ENCODE assay signal across 17 cellular contexts in genomic region chr2:12769492-12770105, GRCh38. TPM values are rescaled to one million over a fixed set of nuclear protein-coding genes. Genes with fewer than 3 reads are reported as not detected.
DNase-seq lines count a peak whose midpoint lies in the region; ATAC-seq and TF ChIP-seq lines count a peak whose summit lies in the region.
"Had no signal": no experiment of that assay in that cellular context is flagged by ENCODE, and none has a peak within 500 bp of the region (broad histone marks: within the 10 kb centered on the region; RNA-seq: fewer than 3 reads in every experiment).

No MANE protein-coding gene starts in this region.

- no peaks in the 10 kb centered on the region for H3K36me3 Mint-ChIP-seq in CD4-positive, alpha-beta T cell (ENCODE audit: low read depth)
- H3K36me3 Mint-ChIP-seq: activated naive CD8-positive, alpha-beta T cell had no signal

- peaks cover 5% of the 10 kb centered on the region for H3K9me3 ChIP-seq in mammary epithelial cell (replicated peaks; ENCODE audit: insufficient read depth, low read length)
- H3K9me3 ChIP-seq in breast epithelium, result no peaks in the 10 kb centered on the region
- H3K9me3 ChIP-seq in body of pancreas, result no peaks in the 10 kb centered on the region
- no peaks in the 10 kb centered on the region for H3K9me3 ChIP-seq in right cardiac atrium (ENCODE audit: control insufficient read depth, low read length)
- no peaks in the 10 kb centered on the region for H3K9me3 ChIP-seq in upper lobe of right lung
- no peaks in the 10 kb centered on the region for H3K9me3 ChIP-seq in CD4-positive, alpha-beta T cell (ENCODE audit: control insufficient read depth, low read length)

- H3K36me3 ChIP-seq in mammary epithelial cell (ENCODE audit: insufficient read depth, low read length) (no peaks in the 10 kb centered on the region), breast epithelium (no peaks in the 10 kb centered on the region), body of pancreas (replicated peaks in 1 of 2; ENCODE audit: insufficient read depth in 1 of 2, low read depth in 2 of 2) (no peaks in the 10 kb centered on the region), upper lobe of right lung (no peaks in the 10 kb centered on the region)
- H3K36me3 ChIP-seq: tibial nerve had no signal

- dilution Hi-C loops in mammary epithelial cell (cut with HindIII; ENCODE audit: low sequenced_read_pairs), result no loop called here

- no peak overlapping the region for H3K9ac ChIP-seq in mammary epithelial cell (ENCODE audit: insufficient read depth, low read length)

- TF ChIP-seq POLR2A in breast epithelium (IDR thresholded peaks at IDR 0.05) (no peak), body of pancreas (IDR thresholded peaks at IDR 0.05) (no peak)

- no peak overlapping the region for H3K27ac Mint-ChIP-seq in CD4-positive, alpha-beta T cell
- H3K27ac Mint-ChIP-seq: activated naive CD8-positive, alpha-beta T cell; progenitor cell of endocrine pancreas; T-helper 2 cell treated with Interferon-gamma antibody and Interleukin-4, amounts not matched to agents 5 μg/mL and 100 μg/mL, for 36 hours had no signal

- DNase-seq in mammary epithelial cell, result no peak
- no peak for DNase-seq in breast epithelium (ENCODE audit: low spot score in 2 of 2)
- DNase-seq in body of pancreas, result peak in 2 of 4 donors; percentile 36
- peak; percentile 79 to 90 (median 86) for DNase-seq in right cardiac atrium
- DNase-seq in upper lobe of right lung, result peak; percentile 81
- no peak for DNase-seq in stimulated activated CD4-positive, alpha-beta T cell treated with anti-CD3 and anti-CD28 coated beads, Interleukin-2, amount 100 ng/mL, for 24 hours
- DNase-seq in CD4-positive, alpha-beta T cell, result no peak
- no peak for DNase-seq in midbrain (lab: John Stamatoyannopoulos, UW)
- DNase-seq: activated CD4-positive, alpha-beta T cell treated with anti-CD3 and anti-CD28 coated beads for 48 hours; activated T-cell treated with anti-CD3 and anti-CD28 coated beads for 4 hours; glutamatergic neuron; kidney glomerular epithelial cell; NCI-H2029 treated with DMSO at 0.1 percent for 48 hours had no signal

- peaks cover 32% of the 10 kb centered on the region for H3K27me3 Mint-ChIP-seq in CD4-positive, alpha-beta T cell

- H3K4me3 Mint-ChIP-seq in CD4-positive, alpha-beta T cell, result no peak overlapping the region
- H3K4me3 Mint-ChIP-seq: activated naive CD8-positive, alpha-beta T cell; T-helper 2 cell treated with Interferon-gamma antibody and Interleukin-4, amounts not matched to agents 5 μg/mL and 100 μg/mL, for 36 hours had no signal

- POLR2A ChIA-PET in CD4-positive, alpha-beta T cell (lab: Charles Lee), result no interaction called here

- H3K27me3 ChIP-seq in mammary epithelial cell (ENCODE audit: insufficient read depth, low read length) (no peaks in the 10 kb centered on the region), breast epithelium (no peaks in the 10 kb centered on the region), body of pancreas (no peaks in the 10 kb centered on the region), right cardiac atrium (ENCODE audit: control insufficient read depth, insufficient read depth) (no peaks in the 10 kb centered on the region), upper lobe of right lung (no peaks in the 10 kb centered on the region)
- peaks cover 5% of the 10 kb centered on the region for H3K27me3 ChIP-seq in CD4-positive, alpha-beta T cell (ENCODE audit: control insufficient read depth, insufficient read depth, low read length)
- H3K27me3 ChIP-seq: tibial nerve had no signal

- no peak overlapping the region for H3K27ac ChIP-seq in mammary epithelial cell (ENCODE audit: insufficient read depth, low read depth, low read length)
- no peak overlapping the region for H3K27ac ChIP-seq in breast epithelium
- H3K27ac ChIP-seq in body of pancreas, result no peak overlapping the region
- H3K27ac ChIP-seq in right cardiac atrium (ENCODE audit: low read length), result no peak overlapping the region
- H3K27ac ChIP-seq in upper lobe of right lung, result no peak overlapping the region
- H3K27ac ChIP-seq in CD4-positive, alpha-beta T cell (ENCODE audit: low read depth, low read length), result no peak overlapping the region

- H3K4me3 ChIP-seq in mammary epithelial cell (replicated peaks in 1 of 3; ENCODE audit: insufficient read depth in 1 of 3, low read depth in 2 of 3, low read length in 3 of 3), result no peak overlapping the region
- no peak overlapping the region for H3K4me3 ChIP-seq in breast epithelium
- no peak overlapping the region for H3K4me3 ChIP-seq in body of pancreas
- H3K4me3 ChIP-seq in right cardiac atrium (ENCODE audit: low read length), result no peak overlapping the region
- H3K4me3 ChIP-seq in upper lobe of right lung, result no peak overlapping the region
- H3K4me3 ChIP-seq: tibial nerve had no signal

- no peaks in the 10 kb centered on the region for H3K4me1 Mint-ChIP-seq in CD4-positive, alpha-beta T cell (ENCODE audit: low read depth)

- no peaks in the 10 kb centered on the region for H3K9me3 Mint-ChIP-seq in CD4-positive, alpha-beta T cell
- H3K9me3 Mint-ChIP-seq: T-helper 2 cell treated with Interferon-gamma antibody and Interleukin-4, amounts not matched to agents 5 μg/mL and 100 μg/mL, for 36 hours had no signal

- H3K79me2 ChIP-seq in mammary epithelial cell (ENCODE audit: insufficient read depth, low read length), result no peaks in the 10 kb centered on the region

- intact Hi-C loops in mammary epithelial cell (cut with micrococcal nuclease), result no loop called here
- intact Hi-C loops in breast epithelium (cut with DNase I; ENCODE audit: low total_unique reads), result no loop called here
- intact Hi-C loops in body of pancreas (cut with DNase I), result no loop called here
- intact Hi-C loops in right cardiac atrium (cut with DNase I), result no loop called here
- intact Hi-C loops in upper lobe of right lung (cut with DNase I), result no loop called here
- intact Hi-C loops in CD4-positive, alpha-beta T cell (cut with DNase I, micrococcal nuclease), result no loop called here

- peak overlapping the region; percentile 10 for H2AFZ ChIP-seq in mammary epithelial cell (ENCODE audit: low read depth, low read length)

- no peak overlapping the region for H3K4me2 ChIP-seq in mammary epithelial cell (ENCODE audit: insufficient read depth, low read depth, low read length)

- ATAC-seq in body of pancreas (peak; percentile 56), right cardiac atrium (peak; percentile 90 to 95), upper lobe of right lung (peak; percentile 62)
- ATAC-seq in CD4-positive, alpha-beta T cell (ENCODE audit: poor library complexity), result no peak

- H4K20me1 ChIP-seq in mammary epithelial cell (ENCODE audit: insufficient read depth, low read length), result no peaks in the 10 kb centered on the region

- in situ Hi-C loops in mammary epithelial cell (cut with MboI; ENCODE audit: low sequenced_read_pairs in 2 of 2), result no loop called here

- CTCF ChIA-PET in mammary epithelial cell (lab: Charles Lee; ENCODE audit: low non-redundant PET), result no interaction called here
- CTCF ChIA-PET in CD4-positive, alpha-beta T cell (lab: Charles Lee), result interaction anchor here (0.6 kb wide), 1 partner anchor 18 kb away, joined by 3 read pairs; no protein-coding TSS in a partner anchor

- H3K4me1 ChIP-seq in mammary epithelial cell (ENCODE audit: insufficient read depth, low read length) (peaks cover 21% of the 10 kb centered on the region), breast epithelium (no peaks in the 10 kb centered on the region), body of pancreas (no peaks in the 10 kb centered on the region), right cardiac atrium (ENCODE audit: control insufficient read depth, insufficient read depth, low read length) (no peaks in the 10 kb centered on the region), upper lobe of right lung (no peaks in the 10 kb centered on the region)
- H3K4me1 ChIP-seq: tibial nerve had no signal

- 48% methylated on average over 9 of the region's 9 CpGs for WGBS in mammary epithelial cell (ENCODE audit: low coverage, missing lambda C conversion rate)
- 50 to 59% methylated on average over 9 of the region's 9 CpGs for WGBS in body of pancreas, 2 donors
- WGBS in right cardiac atrium, result 28% methylated on average over 9 of the region's 9 CpGs

- BruUV-seq in mammary epithelial cell (replicated peaks; lab: Mats Ljungman, UMichigan), result no TSS peak

- TF ChIP-seq CTCF in mammary epithelial cell (conservative IDR thresholded peaks at IDR 0.05 in 1 of 2, IDR thresholded peaks at IDR 0.05 in 1 of 2; ENCODE audit: extremely low read depth in 1 of 2, insufficient read depth in 1 of 2, low read depth in 1 of 2, low read length in 2 of 2) (no peak), breast epithelium (IDR thresholded peaks at IDR 0.05) (no peak), body of pancreas (IDR thresholded peaks at IDR 0.05) (no peak), upper lobe of right lung (IDR thresholded peaks at IDR 0.05) (no peak)
- TF ChIP-seq CTCF in CD4-positive, alpha-beta T cell (IDR thresholded peaks at IDR 0.05), result no peak

RNA-seq across cellular contexts. Expression of gene TRIB2, which starts 52.9 kb away (rescaled TPM):
- total RNA-seq in mammary epithelial cell, result 10 to 100 TPM in 1 of 2 donors, 1 to 10 TPM in 1; 9.0 to 30.7 TPM
- 10.9 TPM for polyA plus RNA-seq in mammary epithelial cell
- 45.0 TPM for polyA minus RNA-seq in mammary epithelial cell
- 10 to 100 TPM; 17.6 to 62.9 (median 49.6) TPM for total RNA-seq in breast epithelium
- 10 to 100 TPM; 49.3 to 99.2 TPM for total RNA-seq in body of pancreas
- total RNA-seq in right cardiac atrium, result 10 to 100 TPM; 24.7 to 32.2 (median 28.2) TPM
- 25.3 TPM for polyA plus RNA-seq in right cardiac atrium
- 50.7 TPM for total RNA-seq in upper lobe of right lung
- 100 to 1,000 TPM in 1 of 2 experiments, 10 to 100 TPM in 1; 91.3 to 102 TPM for total RNA-seq in CD4-positive, alpha-beta T cell

Comparison
In these comparisons a context has a peak if more than half of its experiments do, and no peak if none do; other contexts are left out.
1. DNase-seq: peak in right cardiac atrium (3 of 3) and upper lobe of right lung (single experiment); none in mammary epithelial cell (single experiment), breast epithelium (0 of 2), stimulated activated CD4-positive, alpha-beta T cell treated with anti-CD3 and anti-CD28 coated beads, Interleukin-2, amount 100 ng/mL, for 24 hours (0 of 2), CD4-positive, alpha-beta T cell (0 of 10) and midbrain (single experiment).